In the genomic region with DNA sequence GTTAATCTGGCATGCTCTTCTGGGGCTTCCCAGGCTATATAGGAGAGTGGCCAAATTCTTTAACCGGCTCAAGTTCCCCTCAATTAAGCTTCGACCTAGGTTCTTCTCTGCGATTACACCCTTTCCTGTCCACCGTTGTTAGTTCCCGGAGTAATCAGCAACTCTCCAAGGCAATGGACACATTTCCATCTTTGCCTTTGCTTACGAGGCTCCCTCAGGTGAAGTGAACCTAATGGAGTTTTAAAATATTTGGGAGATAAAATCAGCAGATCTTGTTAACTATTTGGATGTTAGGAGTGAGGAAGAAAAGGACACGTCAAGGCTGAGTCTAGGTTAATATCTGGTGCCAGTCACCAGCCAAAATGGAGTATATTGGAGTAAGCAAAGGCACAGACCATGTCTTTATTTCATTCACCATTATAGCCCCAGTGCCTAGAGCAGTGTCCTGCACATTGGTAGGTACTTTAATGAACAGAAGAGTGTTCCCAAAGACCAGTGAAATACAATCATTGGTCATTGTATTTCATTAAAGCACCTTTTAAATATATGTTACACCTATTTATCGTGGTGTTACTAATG, we compare ENCODE assay signal across 8 cellular contexts.
A peak's percentile ranks its signal among the peaks of the same experiment; 100 is the strongest.
DNase-seq lines count a peak whose midpoint lies in the region; TF ChIP-seq lines count a peak whose summit lies in the region.

No MANE protein-coding gene starts in this region.

- no peaks in the 10 kb centered on the region for H3K27me3 Mint-ChIP-seq in T-helper 1 cell treated with Interleukin-12 subunit alpha and Interleukin-12 subunit beta and Interleukin-4 antibody, amounts not matched to agents 30 μg/mL and 1 μg/mL, for 36 hours (ENCODE audit: low read depth)

- DNase-seq in T-helper 1 cell (no peak), RKO (ENCODE audit: low spot score) (peak; percentile 57), fibroblast of pulmonary artery (ENCODE audit: low read depth) (no peak), SW480 (ENCODE audit: low spot score) (no peak), SHP77 (lab: John Stamatoyannopoulos, UW) (no peak), AG08395 (ENCODE audit: low spot score) (no peak)

- peak overlapping the region; percentile 99 for H3K4me3 Mint-ChIP-seq in T-helper 1 cell treated with Interleukin-12 subunit alpha and Interleukin-12 subunit beta and Interleukin-4 antibody, amounts not matched to agents 30 μg/mL and 1 μg/mL, for 36 hours

- H3K4me3 ChIP-seq in fibroblast of pulmonary artery (replicated peaks; ENCODE audit: low read depth, low read length) = peak overlapping the region; percentile 93
- peak overlapping the region; percentile 78 to 97 (median 89) for H3K4me3 ChIP-seq in skin epidermis

- peak overlapping the region in 20 of 21 experiments; percentile 85 to 98 (median 94) for H3K27ac ChIP-seq in skin epidermis

- H3K36me3 Mint-ChIP-seq in T-helper 1 cell treated with Interleukin-12 subunit alpha and Interleukin-12 subunit beta and Interleukin-4 antibody, amounts not matched to agents 30 μg/mL and 1 μg/mL, for 36 hours (ENCODE audit: low read depth) = peaks cover 19% of the 10 kb centered on the region

- H3K4me1 Mint-ChIP-seq in T-helper 1 cell treated with Interleukin-12 subunit alpha and Interleukin-12 subunit beta and Interleukin-4 antibody, amounts not matched to agents 30 μg/mL and 1 μg/mL, for 36 hours (ENCODE audit: low read depth) = peaks cover 28% of the 10 kb centered on the region

- TF ChIP-seq CTCF in fibroblast of pulmonary artery (IDR thresholded peaks at IDR 0.05; ENCODE audit: low read length, missing control alignments) = no peak

- peak overlapping the region; percentile 99 for H3K27ac Mint-ChIP-seq in T-helper 1 cell treated with Interleukin-12 subunit alpha and Interleukin-12 subunit beta and Interleukin-4 antibody, amounts not matched to agents 30 μg/mL and 1 μg/mL, for 36 hours

- no peaks in the 10 kb centered on the region for H3K9me3 Mint-ChIP-seq in T-helper 1 cell treated with Interleukin-12 subunit alpha and Interleukin-12 subunit beta and Interleukin-4 antibody, amounts not matched to agents 30 μg/mL and 1 μg/mL, for 36 hours
